ENCODE assay signal across 8 cellular contexts in genomic region chr7:69412331-69413146, GRCh38.
A peak's percentile ranks its signal among the peaks of the same experiment; 100 is the strongest.
DNase-seq lines count a peak whose midpoint lies in the region; ATAC-seq, FAIRE-seq and TF ChIP-seq lines count a peak whose summit lies in the region.

No MANE protein-coding gene starts in this region.

- ATAC-seq in GM18511 (IDR thresholded peaks at IDR 0.05; ENCODE audit: unreplicated experiment) (peak; percentile 84), gastrocnemius medialis (peak; percentile 90 to 98), PC-3 (no peak)

- no peak overlapping the region for H3K4me3 ChIP-seq in A673 (ENCODE audit: low read depth, low read length, poor library complexity, severe bottlenecking)
- H3K4me3 ChIP-seq in gastrocnemius medialis, result no peak overlapping the region
- no peak overlapping the region for H3K4me3 ChIP-seq in PC-3 (ENCODE audit: low read length)

- TF ChIP-seq POLR2A in gastrocnemius medialis (IDR thresholded peaks at IDR 0.05), result no peak

- intact Hi-C loops in A673 (cut with micrococcal nuclease; ENCODE audit: unreplicated experiment), result no loop called here
- intact Hi-C loops in gastrocnemius medialis (cut with DNase I; ENCODE audit: low total_unique reads), result loop anchor here (5.0 kb wide), 1 partner anchor 185 kb away; the partner anchor contains the start of gene AUTS2
- intact Hi-C loops in PC-3 (cut with micrococcal nuclease), result no loop called here

- TF ChIP-seq CTCF in A673 (conservative IDR thresholded peaks at IDR 0.05; ENCODE audit: low read depth, low read length) (no peak), chondrocyte (IDR thresholded peaks at IDR 0.05) (no peak), gastrocnemius medialis (IDR thresholded peaks at IDR 0.05 in 4 of 5, conservative IDR thresholded peaks at IDR 0.05 in 1 of 5) (no peak), PC-3 (conservative IDR thresholded peaks at IDR 0.05; ENCODE audit: low read depth, low read length) (no peak)

- H3K9me3 ChIP-seq in A673 (ENCODE audit: low read depth, low read length, poor library complexity, severe bottlenecking) (no peaks in the 10 kb centered on the region), gastrocnemius medialis (no peaks in the 10 kb centered on the region), PC-3 (ENCODE audit: low read length) (no peaks in the 10 kb centered on the region)

- no peak overlapping the region for H2AFZ ChIP-seq in PC-3 (ENCODE audit: low read length)

- H3K79me2 ChIP-seq in PC-3 (ENCODE audit: low read length), result no peaks in the 10 kb centered on the region

- POLR2A ChIA-PET in A673 (lab: Charles Lee; ENCODE audit: low non-redundant PET) (no interaction called here), PC-3 (lab: Charles Lee; ENCODE audit: unreplicated experiment) (no interaction called here)

- H3K36me3 Mint-ChIP-seq in chondrocyte (ENCODE audit: low read depth), result no peaks in the 10 kb centered on the region

- peak; percentile 40 for FAIRE-seq in HTR-8/SVneo (lab: Jason Lieb, UNC)

- no TSS peak for BruUV-seq in A673 (replicated peaks; lab: Mats Ljungman, UMichigan)
- BruUV-seq in PC-3 (replicated peaks; lab: Mats Ljungman, UMichigan), result no TSS peak

- H3K27ac Mint-ChIP-seq in chondrocyte (ENCODE audit: unreplicated experiment), result peak overlapping the region; percentile 84

- H3K9me3 Mint-ChIP-seq in chondrocyte (ENCODE audit: low read depth), result peaks cover 12% of the 10 kb centered on the region

- no peak overlapping the region for H3K4me3 Mint-ChIP-seq in chondrocyte (ENCODE audit: unreplicated experiment)

- H3K36me3 ChIP-seq in A673 (ENCODE audit: insufficient read depth, low read length, poor library complexity, severe bottlenecking) (no peaks in the 10 kb centered on the region), gastrocnemius medialis (no peaks in the 10 kb centered on the region), PC-3 (ENCODE audit: low read depth, low read length) (no peaks in the 10 kb centered on the region)

- in situ Hi-C loops in gastrocnemius medialis (cut with MboI; ENCODE audit: low sequenced_read_pairs in 4 of 4), result no loop called here

- H3K27ac ChIP-seq in A673 (ENCODE audit: low read depth, low read length, poor library complexity, severe bottlenecking) (no peak overlapping the region), gastrocnemius medialis (peak overlapping the region in 1 of 4 donors; percentile 52), PC-3 (ENCODE audit: low read length) (no peak overlapping the region)

- CTCF ChIA-PET in A673 (lab: Charles Lee), result no interaction called here
- CTCF ChIA-PET in PC-3 (lab: Charles Lee), result no interaction called here

- no peaks in the 10 kb centered on the region for H4K20me1 ChIP-seq in PC-3 (ENCODE audit: low read length)

- H3K4me2 ChIP-seq in PC-3 (ENCODE audit: low read length), result no peak overlapping the region

- peaks cover 6% of the 10 kb centered on the region for H3K4me1 Mint-ChIP-seq in chondrocyte (ENCODE audit: low read depth)

- no peak overlapping the region for H3K9ac ChIP-seq in PC-3 (ENCODE audit: low read length)

- no peaks in the 10 kb centered on the region for H3F3A ChIP-seq in PC-3 (ENCODE audit: low read length, unreplicated experiment)

- H3K4me1 ChIP-seq in A673 (ENCODE audit: insufficient read depth, low read length, poor library complexity, severe bottlenecking) (peaks cover 5% of the 10 kb centered on the region), gastrocnemius medialis (peaks cover 0 to 9% of the 10 kb centered on the region in 2 donors), PC-3 (ENCODE audit: insufficient read depth, low read length) (no peaks in the 10 kb centered on the region)

- H3K27me3 ChIP-seq in A673 (replicated peaks; ENCODE audit: insufficient read depth, low read depth, low read length, poor library complexity), result no peaks in the 10 kb centered on the region
- H3K27me3 ChIP-seq in gastrocnemius medialis, result no peaks in the 10 kb centered on the region
- H3K27me3 ChIP-seq in PC-3 (ENCODE audit: low read length), result no peaks in the 10 kb centered on the region

- no peaks in the 10 kb centered on the region for H3K27me3 Mint-ChIP-seq in chondrocyte (ENCODE audit: low read depth)

- peak; percentile 78 for DNase-seq in A673 (ENCODE audit: low spot score)
- peak; percentile 83 for DNase-seq in HTR-8/SVneo (ENCODE audit: insufficient read length, low spot score)
- DNase-seq in chondrocyte (ENCODE audit: low spot score), result no peak
- peak; percentile 33 to 48 for DNase-seq in gastrocnemius medialis
- DNase-seq in PC-3, result no peak
- DNase-seq in NCI-H1694 treated with DMSO at 0.1 percent for 48 hours (lab: John Stamatoyannopoulos, UW), result no peak
- no peak for DNase-seq in DMS153 (lab: John Stamatoyannopoulos, UW)

- H3K9me2 ChIP-seq in PC-3 (replicated peaks; ENCODE audit: low read length), result no peaks in the 10 kb centered on the region

Comparison
In these comparisons a context has a peak if more than half of its experiments do, and no peak if none do; other contexts are left out.
1. DNase-seq: peak in A673 (single experiment), HTR-8/SVneo (single experiment) and gastrocnemius medialis (2 of 2); none in chondrocyte (single experiment), PC-3 (single experiment), NCI-H1694 treated with DMSO at 0.1 percent for 48 hours (single experiment) and DMS153 (single experiment).